In the genomic region with DNA sequence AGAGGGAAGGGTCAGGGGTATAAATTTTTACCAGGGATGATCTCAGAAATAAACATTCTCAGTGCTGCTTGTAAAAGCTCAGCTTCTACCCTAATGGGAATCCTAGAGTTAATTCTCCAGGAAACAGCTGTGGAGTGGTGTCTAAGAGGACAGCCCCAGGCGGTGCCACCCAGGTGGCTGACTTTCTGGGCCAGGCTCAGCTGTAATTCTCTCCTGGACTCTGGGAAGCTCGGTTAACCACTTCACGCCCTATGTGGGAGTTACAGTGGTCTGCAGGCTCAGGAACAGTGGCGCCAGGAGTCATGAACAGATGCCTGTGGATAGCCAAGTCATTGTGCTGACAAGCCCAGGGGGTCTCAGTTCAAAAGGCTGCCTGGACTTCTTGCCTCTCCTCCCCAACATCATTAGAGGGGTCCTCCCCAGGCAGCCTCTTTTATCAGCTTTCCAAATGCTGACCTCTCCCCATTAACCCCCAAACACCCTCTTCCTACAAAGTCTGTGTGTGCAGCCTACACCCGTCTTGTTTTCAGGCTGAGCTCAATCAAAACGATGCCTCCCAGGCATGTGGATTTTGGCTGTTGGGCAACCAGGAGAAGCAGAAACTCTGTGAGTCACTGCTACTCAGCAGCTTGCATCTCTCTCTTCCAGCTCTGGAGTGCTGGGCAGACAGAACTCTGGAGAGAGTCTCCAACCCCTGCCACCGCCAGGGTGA, we compare ENCODE assay signal across 10 cellular contexts.
DNase-seq lines count a peak whose midpoint lies in the region; ATAC-seq lines count a peak whose summit lies in the region.
"Had no signal": no experiment of that assay in that cellular context is flagged by ENCODE, and none has a peak within 500 bp of the region (broad histone marks: within the 10 kb centered on the region; RNA-seq: fewer than 3 reads in every experiment).

No MANE protein-coding gene starts in this region.

- ATAC-seq in GM18498 (IDR thresholded peaks at IDR 0.05; ENCODE audit: unreplicated experiment), result no peak
- ATAC-seq: HCT116 had no signal

- H3K27ac ChIP-seq in epithelial cell of prostate, result no peak overlapping the region

- DNase-seq in NCI-H510A treated with DMSO at 0.1 percent for 48 hours (lab: John Stamatoyannopoulos, UW) (peak; percentile 38), NCI-H510A (lab: John Stamatoyannopoulos, UW) (no peak), NCI-H524 treated with DMSO at 0.1 percent for 48 hours (lab: John Stamatoyannopoulos, UW) (peak; percentile 63), epithelial cell of prostate (ENCODE audit: low read depth, low spot score) (peak; percentile 52), smooth muscle cell of the brain vasculature (ENCODE audit: low read depth, low spot score) (peak; percentile 60), CD1c-positive myeloid dendritic cell (ENCODE audit: extremely low spot score) (no peak)
- DNase-seq in activated effector memory CD4-positive, alpha-beta T cell treated with anti-CD3 and anti-CD28 coated beads, Interleukin-2, amount 50 U/mL, for 16 hours, result no peak
- DNase-seq: effector CD8-positive, alpha-beta T cell had no signal

Comparison
In these comparisons a context has a peak if more than half of its experiments do, and no peak if none do; other contexts are left out.
1. DNase-seq: peak in NCI-H510A treated with DMSO at 0.1 percent for 48 hours (single experiment), NCI-H524 treated with DMSO at 0.1 percent for 48 hours (single experiment), epithelial cell of prostate (single experiment) and smooth muscle cell of the brain vasculature (single experiment); none in NCI-H510A (single experiment), activated effector memory CD4-positive, alpha-beta T cell treated with anti-CD3 and anti-CD28 coated beads, Interleukin-2, amount 50 U/mL, for 16 hours (single experiment) and CD1c-positive myeloid dendritic cell (single experiment).